ENCODE assay signal across 19 cellular contexts in genomic region chr7:2436341-2437104, GRCh38. TPM values are rescaled to one million over a fixed set of nuclear protein-coding genes. Genes with fewer than 3 reads are reported as not detected.
DNase-seq lines count a peak whose midpoint lies in the region; ATAC-seq and TF ChIP-seq lines count a peak whose summit lies in the region.
"Had no signal": no experiment of that assay in that cellular context is flagged by ENCODE, and none has a peak within 500 bp of the region (broad histone marks: within the 10 kb centered on the region; RNA-seq: fewer than 3 reads in every experiment).

No MANE protein-coding gene starts in this region.

- no peaks in the 10 kb centered on the region for H3K9me2 ChIP-seq in hepatocyte (replicated peaks; ENCODE audit: insufficient read depth)

- H3K36me3 ChIP-seq in H7 (replicated peaks; ENCODE audit: control insufficient read depth, insufficient read depth, low read length), result peaks cover 3% of the 10 kb centered on the region
- H3K36me3 ChIP-seq in hepatocyte (replicated peaks; ENCODE audit: insufficient read depth, low read depth), result no peaks in the 10 kb centered on the region

- H2AFZ ChIP-seq in hepatocyte, result no peak overlapping the region

- H3K79me2 ChIP-seq in hepatocyte, result peaks cover under 1% of the 10 kb centered on the region

- intact Hi-C loops in sciatic nerve (cut with DNase I), result no loop called here

- H3K4me3 Mint-ChIP-seq in activated CD4-positive, alpha-beta memory T cell treated with anti-CD3 and anti-CD28 coated beads, Interleukin-2, amount 10 ng/mL, durations not matched to agents 7 days and 5 days, result no peak overlapping the region
- H3K4me3 Mint-ChIP-seq: HFFc6 had no signal

- no peak for TF ChIP-seq CTCF in hepatocyte (IDR thresholded peaks at IDR 0.05; ENCODE audit: poor library complexity)

- H3K9me3 Mint-ChIP-seq in activated CD4-positive, alpha-beta memory T cell treated with anti-CD3 and anti-CD28 coated beads, Interleukin-2, amount 10 ng/mL, durations not matched to agents 7 days and 5 days, result no peaks in the 10 kb centered on the region
- H3K9me3 Mint-ChIP-seq: HFFc6 had no signal

- DNase-seq in H7, result peak; percentile 51
- DNase-seq in NCI-H526 (lab: John Stamatoyannopoulos, UW), result peak; percentile 33 to 62
- peak; percentile 33 for DNase-seq in globus pallidus (ENCODE audit: low spot score)
- no peak for DNase-seq in sciatic nerve (ENCODE audit: low spot score)
- no peak for DNase-seq in hepatocyte (ENCODE audit: low spot score)
- no peak for DNase-seq in activated CD4-positive, alpha-beta memory T cell treated with anti-CD3 and anti-CD28 coated beads, Interleukin-2, amount 10 ng/mL, durations not matched to agents 7 days and 5 days
- no peak for DNase-seq in retina
- DNase-seq: DMS 273 treated with DMSO at 0.1 percent for 48 hours, GOT3, HFFc6, MM.1S, NCI-H1105, NCI-H187, NCI-H82 had no signal

- peaks cover 53% of the 10 kb centered on the region for H3K36me3 Mint-ChIP-seq in activated CD4-positive, alpha-beta memory T cell treated with anti-CD3 and anti-CD28 coated beads, Interleukin-2, amount 10 ng/mL, durations not matched to agents 7 days and 5 days (ENCODE audit: low read depth)

- no peak overlapping the region for H3K4me3 ChIP-seq in H7 (ENCODE audit: insufficient read depth, low read depth, low read length)
- no peak overlapping the region for H3K4me3 ChIP-seq in hepatocyte
- H3K4me3 ChIP-seq: BLaER1 had no signal

- no peak overlapping the region for H3K27ac Mint-ChIP-seq in activated CD4-positive, alpha-beta memory T cell treated with anti-CD3 and anti-CD28 coated beads, Interleukin-2, amount 10 ng/mL, durations not matched to agents 7 days and 5 days
- H3K27ac Mint-ChIP-seq: HFFc6 had no signal

- no peaks in the 10 kb centered on the region for H3K27me3 Mint-ChIP-seq in activated CD4-positive, alpha-beta memory T cell treated with anti-CD3 and anti-CD28 coated beads, Interleukin-2, amount 10 ng/mL, durations not matched to agents 7 days and 5 days

- peak; percentile 27 for ATAC-seq in sciatic nerve

- 91% methylated on average over 25 of the region's 25 CpGs for WGBS in hepatocyte (ENCODE audit: low lambda C conversion rate, missing lambda C conversion rate)

- no peaks in the 10 kb centered on the region for H4K20me1 ChIP-seq in hepatocyte (ENCODE audit: insufficient read depth, poor library complexity, severe bottlenecking)

- peaks cover 3% of the 10 kb centered on the region for H3K4me1 Mint-ChIP-seq in activated CD4-positive, alpha-beta memory T cell treated with anti-CD3 and anti-CD28 coated beads, Interleukin-2, amount 10 ng/mL, durations not matched to agents 7 days and 5 days

- peaks cover 15% of the 10 kb centered on the region for H3K4me1 ChIP-seq in hepatocyte (ENCODE audit: insufficient read depth)

- H3K27me3 ChIP-seq in H7 (ENCODE audit: control insufficient read depth, insufficient read depth, low read length), result no peaks in the 10 kb centered on the region
- no peaks in the 10 kb centered on the region for H3K27me3 ChIP-seq in hepatocyte
- H3K27me3 ChIP-seq: BLaER1 had no signal

- H3K4me2 ChIP-seq in hepatocyte, result no peak overlapping the region
- H3K4me2 ChIP-seq: KMS-11 had no signal

- POLR2A ChIA-PET in activated CD4-positive, alpha-beta memory T cell treated with anti-CD3 and anti-CD28 coated beads, Interleukin-2, amount 10 ng/mL, durations not matched to agents 7 days and 5 days (lab: Charles Lee), result interaction anchor here (1.4 kb wide), 1 partner anchor 31 kb away, joined by 3 read pairs; no protein-coding TSS in a partner anchor

- H3K9me3 ChIP-seq in hepatocyte (ENCODE audit: low read depth), result no peaks in the 10 kb centered on the region

- H3K27ac ChIP-seq in hepatocyte, result no peak overlapping the region
- H3K27ac ChIP-seq: BLaER1, KMS-11 had no signal

- CTCF ChIA-PET in activated CD4-positive, alpha-beta memory T cell treated with anti-CD3 and anti-CD28 coated beads, Interleukin-2, amount 10 ng/mL, durations not matched to agents 7 days and 5 days (lab: Charles Lee), result no interaction called here

RNA-seq across cellular contexts. Expression of gene CHST12, which starts 33.1 kb away (rescaled TPM):
- 10.3 and 11.4 TPM in 2 replicates for total RNA-seq in H7 (2014; rRNA removed; shearing (Covaris generic))
- total RNA-seq in sciatic nerve, result 30.7 TPM
- 7.2 and 8.4 TPM in 2 replicates for total RNA-seq in hepatocyte
- 21.5 and 23.2 TPM in 2 replicates for polyA plus RNA-seq in hepatocyte
- total RNA-seq in activated CD4-positive, alpha-beta memory T cell treated with anti-CD3 and anti-CD28 coated beads, Interleukin-2, amount 10 ng/mL, durations not matched to agents 7 days and 5 days, result 10 to 100 TPM; 64.6 to 65.1 TPM

RNA-seq across cellular contexts. Expression of gene GRIFIN, which starts 39.7 kb away (rescaled TPM):
- total RNA-seq in H7 (2014; rRNA removed; shearing (Covaris generic)), result not detected in 2 replicates
- total RNA-seq in sciatic nerve, result not detected
- not detected in 2 replicates for total RNA-seq in hepatocyte
- not detected in 2 replicates for polyA plus RNA-seq in hepatocyte
- not detected for total RNA-seq in activated CD4-positive, alpha-beta memory T cell treated with anti-CD3 and anti-CD28 coated beads, Interleukin-2, amount 10 ng/mL, durations not matched to agents 7 days and 5 days
- total RNA-seq: Daoy, HFFc6, SK-MEL-5 had no signal
- polyA plus RNA-seq: AG04450 had no signal

Comparison
In these comparisons a context has a peak if more than half of its experiments do, and no peak if none do; other contexts are left out.
1. DNase-seq: peak in H7 (single experiment), NCI-H526 (2 of 2) and globus pallidus (single experiment); none in sciatic nerve (single experiment), hepatocyte (single experiment), activated CD4-positive, alpha-beta memory T cell treated with anti-CD3 and anti-CD28 coated beads, Interleukin-2, amount 10 ng/mL, durations not matched to agents 7 days and 5 days (single experiment) and retina (single experiment).